In the genomic region with DNA sequence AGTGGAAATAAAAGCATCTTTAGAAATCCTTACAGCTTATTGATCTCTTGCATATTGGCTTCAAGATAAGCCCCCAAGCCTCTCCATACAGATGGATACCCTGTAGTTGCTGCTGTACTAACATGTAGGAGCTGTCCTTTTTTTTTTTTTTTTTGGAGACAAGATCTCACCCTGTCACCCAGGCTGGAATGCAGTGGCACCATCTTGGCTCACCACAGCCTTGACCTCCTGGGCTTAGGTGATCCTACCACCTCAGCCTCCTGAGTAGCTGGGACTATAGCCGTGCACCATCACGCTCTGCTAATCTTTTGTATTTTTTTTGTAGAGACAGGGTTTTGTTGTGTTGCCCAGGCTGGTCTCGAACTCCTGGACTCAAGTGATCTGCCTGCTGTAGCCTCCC, we compare ENCODE assay signal across 33 cellular contexts.
"Had no signal": no experiment of that assay in that cellular context is flagged by ENCODE, and none has a peak within 500 bp of the region (broad histone marks: within the 10 kb centered on the region; RNA-seq: fewer than 3 reads in every experiment).

No MANE protein-coding gene starts in this region.

- H3K4me3 ChIP-seq: colonic mucosa, dorsolateral prefrontal cortex, esophagus muscularis mucosa, gastrocnemius medialis, heart left ventricle had no signal

- H3K4me3 Mint-ChIP-seq: activated B cell treated with CpG ODN at 0.5 μM for 24 hours; activated CD4-positive, alpha-beta memory T cell treated with anti-CD3 and anti-CD28 coated beads, Interleukin-2, amount 10 ng/mL, durations not matched to agents 7 days and 5 days; activated CD4-positive, alpha-beta T cell treated with anti-CD3 and anti-CD28 coated beads, Interleukin-2, amount 10 ng/mL, durations not matched to agents 7 days and 5 days; activated naive CD8-positive, alpha-beta T cell; activated T-cell treated with anti-CD3 and anti-CD28 coated beads, Interleukin-2, amount 50 U/mL, for 24 hours; activated T-cell treated with anti-CD3 and anti-CD28 coated beads, Interleukin-2, amount 50 U/mL, for 72 hours; T-helper 1 cell treated with Interleukin-12 subunit alpha and Interleukin-12 subunit beta and Interleukin-4 antibody, amounts not matched to agents 30 μg/mL and 1 μg/mL, for 36 hours; T-helper 2 cell treated with Interferon-gamma antibody and Interleukin-4, amounts not matched to agents 5 μg/mL and 100 μg/mL, for 36 hours had no signal

- DNase-seq: activated B cell treated with CpG ODN at 0.5 μM for 24 hours; activated CD4-positive, alpha-beta memory T cell treated with anti-CD3 and anti-CD28 coated beads, Interleukin-2, amount 10 ng/mL, durations not matched to agents 7 days and 5 days; activated CD4-positive, alpha-beta T cell treated with anti-CD3 and anti-CD28 coated beads, Interleukin-2, amount 10 ng/mL, durations not matched to agents 7 days and 5 days; activated CD4-positive, alpha-beta T cell treated with anti-CD3 and anti-CD28 coated beads, Interleukin-2, amount 50 U/mL, for 4 hours; activated CD8-positive, alpha-beta memory T cell treated with anti-CD3 and anti-CD28 coated beads, Interleukin-2, amount 50 U/mL, for 48 hours; activated effector memory CD4-positive, alpha-beta T cell treated with Interleukin-2 at 50 U/mL for 16 hours; activated gamma-delta T cell treated with Interleukin-2 at 50 U/mL for 16 hours; activated naive CD4-positive, alpha-beta T cell treated with anti-CD3 and anti-CD28 coated beads, Interleukin-2, amount 50 U/mL, for 16 hours; activated naive CD4-positive, alpha-beta T cell treated with Interleukin-2 at 50 U/mL for 16 hours; activated T-cell treated with anti-CD3 and anti-CD28 coated beads for 4 hours; activated T-cell treated with anti-CD3 and anti-CD28 coated beads, Interleukin-2, amount 50 U/mL, for 24 hours; activated T-cell treated with anti-CD3 and anti-CD28 coated beads, Interleukin-2, amount 50 U/mL, for 72 hours; amniotic stem cell; anterior cingulate cortex; brain microvascular endothelial cell; cerebellar nuclear complex; colonic mucosa; dorsolateral prefrontal cortex; effector memory CD4-positive, alpha-beta T cell; erythroblast; foreskin keratinocyte; gastrocnemius medialis; glutamatergic neuron; heart left ventricle; T1000; WERI-Rb-1 had no signal

- H3K9me3 ChIP-seq: colonic mucosa, esophagus muscularis mucosa, gastrocnemius medialis, heart left ventricle had no signal

- H3K27ac ChIP-seq: brain microvascular endothelial cell, colonic mucosa, dorsolateral prefrontal cortex, esophagus muscularis mucosa, foreskin keratinocyte, gastrocnemius medialis, heart left ventricle, WERI-Rb-1 had no signal

- H3K36me3 ChIP-seq: brain microvascular endothelial cell, colonic mucosa, esophagus muscularis mucosa, gastrocnemius medialis, heart left ventricle, WERI-Rb-1 had no signal

- H3K27me3 ChIP-seq: brain microvascular endothelial cell, colonic mucosa, dorsolateral prefrontal cortex, esophagus muscularis mucosa, foreskin keratinocyte, gastrocnemius medialis, heart left ventricle had no signal

- H3K27me3 Mint-ChIP-seq: activated B cell treated with CpG ODN at 0.5 μM for 24 hours; activated CD4-positive, alpha-beta memory T cell treated with anti-CD3 and anti-CD28 coated beads, Interleukin-2, amount 10 ng/mL, durations not matched to agents 7 days and 5 days; activated CD4-positive, alpha-beta T cell treated with anti-CD3 and anti-CD28 coated beads, Interleukin-2, amount 10 ng/mL, durations not matched to agents 7 days and 5 days; activated naive CD8-positive, alpha-beta T cell; activated T-cell treated with anti-CD3 and anti-CD28 coated beads, Interleukin-2, amount 50 U/mL, for 24 hours had no signal

- H3K4me1 ChIP-seq: foreskin keratinocyte had no signal

- ATAC-seq: activated CD4-positive, CD25-positive, alpha-beta regulatory T cell treated with anti-CD3 and anti-CD28 coated beads, Interleukin-2, amount 50 U/mL, for 24 hours; activated T-cell treated with anti-CD3 and anti-CD28 coated beads, Interleukin-2, amount 50 U/mL, for 72 hours; foreskin keratinocyte; gastrocnemius medialis; heart left ventricle had no signal

- H3K27ac Mint-ChIP-seq: activated CD4-positive, alpha-beta memory T cell treated with anti-CD3 and anti-CD28 coated beads, Interleukin-2, amount 10 ng/mL, durations not matched to agents 7 days and 5 days; activated CD4-positive, alpha-beta T cell treated with anti-CD3 and anti-CD28 coated beads, Interleukin-2, amount 10 ng/mL, durations not matched to agents 7 days and 5 days; activated naive CD8-positive, alpha-beta T cell; activated T-cell treated with anti-CD3 and anti-CD28 coated beads, Interleukin-2, amount 50 U/mL, for 24 hours; activated T-cell treated with anti-CD3 and anti-CD28 coated beads, Interleukin-2, amount 50 U/mL, for 72 hours; T-helper 1 cell treated with Interleukin-12 subunit alpha and Interleukin-12 subunit beta and Interleukin-4 antibody, amounts not matched to agents 30 μg/mL and 1 μg/mL, for 36 hours; T-helper 2 cell treated with Interferon-gamma antibody and Interleukin-4, amounts not matched to agents 5 μg/mL and 100 μg/mL, for 36 hours had no signal

- FAIRE-seq: astrocyte, bronchial epithelial cell had no signal

- H3K9me3 Mint-ChIP-seq: activated B cell treated with CpG ODN at 0.5 μM for 24 hours; activated CD4-positive, alpha-beta memory T cell treated with anti-CD3 and anti-CD28 coated beads, Interleukin-2, amount 10 ng/mL, durations not matched to agents 7 days and 5 days; activated CD4-positive, alpha-beta T cell treated with anti-CD3 and anti-CD28 coated beads, Interleukin-2, amount 10 ng/mL, durations not matched to agents 7 days and 5 days; activated T-cell treated with anti-CD3 and anti-CD28 coated beads, Interleukin-2, amount 50 U/mL, for 24 hours; activated T-cell treated with anti-CD3 and anti-CD28 coated beads, Interleukin-2, amount 50 U/mL, for 72 hours; T-helper 1 cell treated with Interleukin-12 subunit alpha and Interleukin-12 subunit beta and Interleukin-4 antibody, amounts not matched to agents 30 μg/mL and 1 μg/mL, for 36 hours; T-helper 2 cell treated with Interferon-gamma antibody and Interleukin-4, amounts not matched to agents 5 μg/mL and 100 μg/mL, for 36 hours had no signal
